18 cellular contexts compared by ENCODE assay signal in genomic region chr5:143673676-143674468, GRCh38.
DNase-seq lines count a peak whose midpoint lies in the region; ATAC-seq and TF ChIP-seq lines count a peak whose summit lies in the region.
"Had no signal": no experiment of that assay in that cellular context is flagged by ENCODE, and none has a peak within 500 bp of the region (broad histone marks: within the 10 kb centered on the region; RNA-seq: fewer than 3 reads in every experiment).

No MANE protein-coding gene starts in this region.

- no peak for ATAC-seq in HG03095 (IDR thresholded peaks at IDR 0.05; ENCODE audit: unreplicated experiment)
- ATAC-seq: activated naive CD8-positive, alpha-beta T cell treated with anti-CD3 and anti-CD28 coated beads, Interleukin-2, amount 50 U/mL, for 24 hours had no signal

- no peaks in the 10 kb centered on the region for H3K9me2 ChIP-seq in OCI-LY7 (ENCODE audit: insufficient read depth, low read length)

- H2AFZ ChIP-seq in osteoblast (ENCODE audit: low read length) (no peak overlapping the region), OCI-LY7 (ENCODE audit: low read length) (no peak overlapping the region)

- in situ Hi-C loops in T47D (cut with HindIII; ENCODE audit: low pct_unique_long_range_greater_than_20kb, low sequenced_read_pairs): no loop called here

- H3K27me3 ChIP-seq in osteoblast (ENCODE audit: insufficient read depth, low read length): no peaks in the 10 kb centered on the region
- H3K27me3 ChIP-seq: spleen had no signal

- no TSS peak for BruUV-seq in Calu3 (replicated peaks; lab: Mats Ljungman, UMichigan)
- BruUV-seq in OCI-LY7 (replicated peaks; lab: Mats Ljungman, UMichigan): no TSS peak

- H3K27ac Mint-ChIP-seq in Calu3 (ENCODE audit: unreplicated experiment): peak overlapping the region; percentile 10
- H3K27ac Mint-ChIP-seq: activated naive CD8-positive, alpha-beta T cell treated with anti-CD3 and anti-CD28 coated beads, Interleukin-2, amount 50 U/mL, for 24 hours had no signal

- H3K27me3 Mint-ChIP-seq in Calu3 (ENCODE audit: unreplicated experiment): no peaks in the 10 kb centered on the region

- H3K79me2 ChIP-seq in osteoblast (ENCODE audit: insufficient read depth, low read length) (no peaks in the 10 kb centered on the region), OCI-LY7 (ENCODE audit: insufficient read depth, low read depth, low read length) (no peaks in the 10 kb centered on the region)

- no peak overlapping the region for H3K4me3 Mint-ChIP-seq in Calu3 (ENCODE audit: low read depth, unreplicated experiment)
- H3K4me3 Mint-ChIP-seq: activated naive CD8-positive, alpha-beta T cell treated with anti-CD3 and anti-CD28 coated beads, Interleukin-2, amount 50 U/mL, for 24 hours had no signal

- DNase-seq in Calu3 (no peak), NCI-H146 (lab: John Stamatoyannopoulos, UW) (peak; percentile 33), T47D (ENCODE audit: low read depth in 1 of 2, low spot score in 1 of 2) (peak; percentile 28 to 84), osteoblast (ENCODE audit: insufficient read length, low spot score, missing footprints) (peak; percentile 36), 8988T (no peak), OCI-LY7 (ENCODE audit: low spot score) (no peak)
- DNase-seq in activated effector memory CD4-positive, alpha-beta T cell treated with Interleukin-2 at 50 U/mL for 16 hours: no peak
- DNase-seq: activated CD4-positive, alpha-beta T cell treated with anti-CD3 and anti-CD28 coated beads for 1 hour; activated naive CD8-positive, alpha-beta T cell treated with anti-CD3 and anti-CD28 coated beads, Interleukin-2, amount 50 U/mL, for 24 hours; dorsolateral prefrontal cortex; erythroblast; Karpas-422; NCI-H1105 treated with DMSO at 0.1 percent for 48 hours; SK-N-SH; spleen; stimulated activated CD8-positive, alpha-beta memory T cell treated with anti-CD3 and anti-CD28 coated beads, Interleukin-4, amount 100 ng/mL, for 48 hours; T1000 had no signal

- TF ChIP-seq CTCF in Calu3 (IDR thresholded peaks at IDR 0.05; ENCODE audit: unreplicated experiment): no peak
- TF ChIP-seq CTCF in osteoblast (IDR thresholded peaks at IDR 0.05; ENCODE audit: extremely low read depth, low read depth, low read length): no peak
- no peak for TF ChIP-seq CTCF in OCI-LY7 (conservative IDR thresholded peaks at IDR 0.05; ENCODE audit: low read length)

- H3K4me1 Mint-ChIP-seq in Calu3 (ENCODE audit: low read depth, unreplicated experiment): peaks cover 42% of the 10 kb centered on the region

- H3K9me3 ChIP-seq in osteoblast (ENCODE audit: low read depth, low read length) (no peaks in the 10 kb centered on the region), OCI-LY7 (ENCODE audit: low read length) (no peaks in the 10 kb centered on the region)
- H3K9me3 ChIP-seq: SK-N-SH had no signal

- H3K4me3 ChIP-seq in osteoblast (ENCODE audit: insufficient read depth, low read length) (no peak overlapping the region), OCI-LY7 (ENCODE audit: low read depth, low read length, poor library complexity, severe bottlenecking) (no peak overlapping the region)
- H3K4me3 ChIP-seq: dorsolateral prefrontal cortex, spleen had no signal

- no peak overlapping the region for H3K4me2 ChIP-seq in osteoblast (ENCODE audit: insufficient read depth, low read length)
- no peak overlapping the region for H3K4me2 ChIP-seq in OCI-LY7 (ENCODE audit: low read length)
- H3K4me2 ChIP-seq: SK-N-SH had no signal

- H3K9me3 Mint-ChIP-seq in Calu3 (ENCODE audit: low read depth, unreplicated experiment): peaks cover 2% of the 10 kb centered on the region

- CTCF ChIA-PET in Calu3 (lab: Charles Lee): interaction anchor here (0.7 to 1.4 kb wide), 4 partner anchors 9 to 380 kb away, joined by 3 to 5 read pairs (median 4); no protein-coding TSS in a partner anchor
- CTCF ChIA-PET in OCI-LY7 (lab: Charles Lee; ENCODE audit: unreplicated experiment): no interaction called here

- H4K20me1 ChIP-seq in osteoblast (ENCODE audit: insufficient read depth, low read length) (no peaks in the 10 kb centered on the region), OCI-LY7 (ENCODE audit: insufficient read depth, low read length) (no peaks in the 10 kb centered on the region)

- H3K4me1 ChIP-seq in osteoblast (ENCODE audit: insufficient read depth, low read length): peaks cover 5% of the 10 kb centered on the region
- H3K4me1 ChIP-seq in OCI-LY7 (ENCODE audit: insufficient read depth, low read length, poor library complexity, severe bottlenecking): no peaks in the 10 kb centered on the region
- H3K4me1 ChIP-seq: spleen had no signal

- H3K27ac ChIP-seq in osteoblast (ENCODE audit: low read depth, low read length) (no peak overlapping the region), OCI-LY7 (ENCODE audit: low read depth, low read length, poor library complexity, severe bottlenecking) (no peak overlapping the region)
- H3K27ac ChIP-seq: dorsolateral prefrontal cortex, spleen had no signal

- POLR2A ChIA-PET in OCI-LY7 (lab: Charles Lee): interaction anchor here (0.8 to 1.2 kb wide), 6 partner anchors 9 to 56 kb away, joined by 3 to 5 read pairs (median 3); no protein-coding TSS in a partner anchor

- intact Hi-C loops in Calu3 (cut with micrococcal nuclease; ENCODE audit: unreplicated experiment): no loop called here
- intact Hi-C loops in OCI-LY7 (cut with micrococcal nuclease; ENCODE audit: unreplicated experiment): no loop called here

- H3K36me3 Mint-ChIP-seq in Calu3 (ENCODE audit: insufficient read depth, unreplicated experiment): no peaks in the 10 kb centered on the region

- H3K36me3 ChIP-seq in osteoblast (ENCODE audit: insufficient read depth, low read length) (no peaks in the 10 kb centered on the region), OCI-LY7 (ENCODE audit: insufficient read depth, low read length) (no peaks in the 10 kb centered on the region)
- H3K36me3 ChIP-seq: spleen had no signal

Comparison
In these comparisons a context has a peak if more than half of its experiments do, and no peak if none do; other contexts are left out.
1. DNase-seq: peak in NCI-H146 (single experiment), T47D (2 of 2) and osteoblast (single experiment); none in Calu3 (single experiment), activated effector memory CD4-positive, alpha-beta T cell treated with Interleukin-2 at 50 U/mL for 16 hours (single experiment), 8988T (single experiment) and OCI-LY7 (single experiment).